8 cellular contexts compared by ENCODE assay signal in genomic region chr9:94166237-94167054, GRCh38.
DNase-seq lines count a peak whose midpoint lies in the region; ATAC-seq, FAIRE-seq and TF ChIP-seq lines count a peak whose summit lies in the region.

No MANE protein-coding gene starts in this region.

- H3K4me1 ChIP-seq in pancreas (peaks cover 9 to 41% (median 26%) of the 10 kb centered on the region in 3 donors), tibial artery (peaks cover 4 to 46% (median 26%) of the 10 kb centered on the region in 4 donors)

- FAIRE-seq in pancreas (lab: Jason Lieb, UNC): no peak

- H3K36me3 ChIP-seq in pancreas (no peaks in the 10 kb centered on the region), tibial artery (no peaks in the 10 kb centered on the region)

- H3K9me3 ChIP-seq in pancreas (no peaks in the 10 kb centered on the region), tibial artery (no peaks in the 10 kb centered on the region)

- intact Hi-C loops in Right ventricle myocardium superior (cut with DNase I): no loop called here
- intact Hi-C loops in pancreas (cut with DNase I): no loop called here
- intact Hi-C loops in tibial artery (cut with DNase I; ENCODE audit: low total_unique reads): no loop called here

- peak overlapping the region; percentile 97 to 100 (median 100) for H3K27ac ChIP-seq in pancreas
- H3K27ac ChIP-seq in tibial artery: peak overlapping the region; percentile 97 to 99

- H3K4me3 ChIP-seq in GM12865 (ENCODE audit: low read depth, low read length) (peak overlapping the region; percentile 52), pancreas (peak overlapping the region; percentile 84 to 95 (median 90)), tibial artery (peak overlapping the region; percentile 88 to 93)

- H3K27me3 ChIP-seq in pancreas (no peaks in the 10 kb centered on the region), tibial artery (no peaks in the 10 kb centered on the region)

- DNase-seq in GM12865 (ENCODE audit: low read depth): peak; percentile 99
- peak; percentile 97 for DNase-seq in NCI-H1105 treated with DMSO at 0.1 percent for 48 hours (lab: John Stamatoyannopoulos, UW)
- peak; percentile 85 for DNase-seq in SKM-1 treated with dmso at 0.1 percent for 144 hours (lab: John Stamatoyannopoulos, UW; ENCODE audit: unreplicated experiment)
- DNase-seq in activated naive CD8-positive, alpha-beta T cell treated with anti-CD3 and anti-CD28 coated beads, Interleukin-2, amount 50 U/mL, for 16 hours (ENCODE audit: low read depth, low spot score): peak; percentile 93
- DNase-seq in Right ventricle myocardium superior: peak; percentile 98
- peak; percentile 92 to 99 (median 98) for DNase-seq in pancreas
- DNase-seq in tibial artery: peak; percentile 98 to 99

- ATAC-seq in HG02678 (IDR thresholded peaks at IDR 0.05; ENCODE audit: unreplicated experiment) (peak; percentile 59), Right ventricle myocardium superior (ENCODE audit: poor library complexity) (peak; percentile 86), pancreas (peak; percentile 74 to 86 (median 80))

- WGBS in pancreas, 2 donors: 0% methylated on average over 65 to 99 of the region's 100 CpGs

- TF ChIP-seq CTCF in GM12865 (IDR thresholded peaks at IDR 0.05; ENCODE audit: insufficient read depth, low read depth, low read length, missing control alignments): no peak
- TF ChIP-seq CTCF in pancreas (IDR thresholded peaks at IDR 0.05): no peak
- TF ChIP-seq CTCF in tibial artery (IDR thresholded peaks at IDR 0.05): peak; percentile 12 to 32

Comparison
In these comparisons a context has a peak if more than half of its experiments do, and no peak if none do; other contexts are left out.
1. Peak in every context shown above with its lines: DNase-seq, ATAC-seq, H3K4me3 ChIP-seq and H3K27ac ChIP-seq.
2. CTCF ChIP-seq: peak in tibial artery (2 of 2); none in GM12865 (single experiment) and pancreas (0 of 4).